Comparison of ENCODE assay signal across 17 cellular contexts in genomic region chr14:42470427-42470719, GRCh38.
DNase-seq lines count a peak whose midpoint lies in the region; ATAC-seq, FAIRE-seq and TF ChIP-seq lines count a peak whose summit lies in the region.
"Had no signal": no experiment of that assay in that cellular context is flagged by ENCODE, and none has a peak within 500 bp of the region (broad histone marks: within the 10 kb centered on the region; RNA-seq: fewer than 3 reads in every experiment).

No MANE protein-coding gene starts in this region.

- peak in 1 of 2 experiments; percentile 60; a peak in 2 of 6 replicates for ATAC-seq in A549
- peak; percentile 21 for ATAC-seq in GM18511 (IDR thresholded peaks at IDR 0.05; ENCODE audit: unreplicated experiment)
- ATAC-seq in HG03354 (IDR thresholded peaks at IDR 0.05; ENCODE audit: poor library complexity, severe bottlenecking, unreplicated experiment): no peak
- ATAC-seq: GM23338 had no signal

- H3K9ac ChIP-seq in Karpas-422 (ENCODE audit: low read length): no peak overlapping the region

- peaks cover 6% of the 10 kb centered on the region; the same call in 1 of the 3 replicates for H3K4me1 ChIP-seq in A549
- H3K4me1 ChIP-seq in Karpas-422 (ENCODE audit: low read length): peaks cover 8% of the 10 kb centered on the region
- H3K4me1 ChIP-seq in OCI-LY7 (ENCODE audit: insufficient read depth, low read length, poor library complexity, severe bottlenecking): no peaks in the 10 kb centered on the region
- H3K4me1 ChIP-seq: HAP-1 had no signal

- intact Hi-C loops in OCI-LY7 (cut with micrococcal nuclease; ENCODE audit: unreplicated experiment): no loop called here

- FAIRE-seq in A549 (lab: Jason Lieb, UNC): no peak
- no peak for FAIRE-seq in H54 (lab: Jason Lieb, UNC)
- FAIRE-seq: G401.6 had no signal

- TF ChIP-seq EP300 in A549 (IDR thresholded peaks at IDR 0.05): no peak

- CTCF ChIA-PET in A549 (lab: Yijun Ruan, JAX) (no interaction called here), OCI-LY7 (lab: Charles Lee; ENCODE audit: unreplicated experiment) (no interaction called here)

- no TSS peak for BruUV-seq in OCI-LY7 (replicated peaks; lab: Mats Ljungman, UMichigan)

- H3K4me3 ChIP-seq in A549 (peak overlapping the region; percentile 25; the same call in 2 of the 3 replicates), Karpas-422 (ENCODE audit: low read length) (peak overlapping the region; percentile 29; the same call in 1 of the 2 replicates), OCI-LY7 (ENCODE audit: low read depth, low read length, poor library complexity, severe bottlenecking) (no peak overlapping the region)
- H3K4me3 ChIP-seq: GM23338, HAP-1 had no signal

- TF ChIP-seq CTCF in A549 (IDR thresholded peaks at IDR 0.05) (no peak), OCI-LY7 (conservative IDR thresholded peaks at IDR 0.05; ENCODE audit: low read length) (no peak)

- H3K9me3 ChIP-seq in A549 (no peaks in the 10 kb centered on the region), Karpas-422 (ENCODE audit: low read length) (no peaks in the 10 kb centered on the region), OCI-LY7 (ENCODE audit: low read length) (no peaks in the 10 kb centered on the region)
- H3K9me3 ChIP-seq: HAP-1 had no signal

- no peak for TF ChIP-seq POLR2A in A549 (IDR thresholded peaks at IDR 0.05; ENCODE audit: low read length)
- TF ChIP-seq POLR2A in H54 (IDR thresholded peaks at IDR 0.05; ENCODE audit: low read depth, low read length): no peak

- H4K20me1 ChIP-seq in Karpas-422 (ENCODE audit: insufficient read depth, low read depth, low read length) (no peaks in the 10 kb centered on the region), OCI-LY7 (ENCODE audit: insufficient read depth, low read length) (no peaks in the 10 kb centered on the region)

- peak overlapping the region; percentile 36 to 56; a peak in 2 of 6 replicates for H3K27ac ChIP-seq in A549
- H3K27ac ChIP-seq in Karpas-422 (ENCODE audit: low read length): no peak overlapping the region
- H3K27ac ChIP-seq in OCI-LY7 (ENCODE audit: low read depth, low read length, poor library complexity, severe bottlenecking): no peak overlapping the region

- H3K9me2 ChIP-seq in Karpas-422 (replicated peaks; ENCODE audit: insufficient read depth, low read length): no peaks in the 10 kb centered on the region
- no peaks in the 10 kb centered on the region for H3K9me2 ChIP-seq in OCI-LY7 (ENCODE audit: insufficient read depth, low read length)

- 41% methylated on average over 3 of the region's 3 CpGs for WGBS in A549 (ENCODE audit: missing lambda C conversion rate)

- peak overlapping the region; percentile 75 for H3K4me2 ChIP-seq in A549
- peak overlapping the region; percentile 45 for H3K4me2 ChIP-seq in Karpas-422 (ENCODE audit: low read depth, low read length, poor library complexity, severe bottlenecking)
- H3K4me2 ChIP-seq in OCI-LY7 (ENCODE audit: low read length): no peak overlapping the region
- H3K4me2 ChIP-seq: GM23338 had no signal

- H3K36me3 ChIP-seq in Karpas-422 (ENCODE audit: insufficient read depth, low read length): no peaks in the 10 kb centered on the region
- no peaks in the 10 kb centered on the region for H3K36me3 ChIP-seq in OCI-LY7 (ENCODE audit: insufficient read depth, low read length)
- H3K36me3 ChIP-seq: HAP-1 had no signal

- no peaks in the 10 kb centered on the region for H3K27me3 ChIP-seq in Karpas-422 (ENCODE audit: low read length)

- no peak for TF ChIP-seq RAD21 in A549 (conservative IDR thresholded peaks at IDR 0.05 in 1 of 2, IDR thresholded peaks at IDR 0.05 in 1 of 2)

- no peak for DNase-seq in A549 (ENCODE audit: low read depth in 1 of 2, low spot score in 1 of 2)
- no peak for DNase-seq in Karpas-422
- no peak for DNase-seq in OCI-LY7 (ENCODE audit: low spot score)
- no peak for DNase-seq in NCI-H146 treated with DMSO at 0.1 percent for 48 hours (lab: John Stamatoyannopoulos, UW; ENCODE audit: unreplicated experiment)
- no peak for DNase-seq in H54 (ENCODE audit: insufficient read length, low spot score)
- DNase-seq in HUDEP-2 (lab: John Stamatoyannopoulos, UW; ENCODE audit: unreplicated experiment in 76 of 76): no peak
- DNase-seq: C1 segment of cervical spinal cord; CD4-positive, alpha-beta T cell; DMS79; EL; IMR-90; KBM-7 had no signal

- POLR2A ChIA-PET in A549 (lab: Yijun Ruan, JAX) (no interaction called here), OCI-LY7 (lab: Charles Lee) (interaction anchor here (0.6 to 1.1 kb wide), 3 partner anchors 33 to 153 kb away, joined by 3 to 6 read pairs (median 4); no protein-coding TSS in a partner anchor)

- H3K79me2 ChIP-seq in Karpas-422 (ENCODE audit: low read length): no peaks in the 10 kb centered on the region
- H3K79me2 ChIP-seq in OCI-LY7 (ENCODE audit: insufficient read depth, low read depth, low read length): no peaks in the 10 kb centered on the region

- H2AFZ ChIP-seq in Karpas-422 (ENCODE audit: low read length) (peak overlapping the region; percentile 98), OCI-LY7 (ENCODE audit: low read length) (peak overlapping the region; percentile 44; the same call in 1 of the 2 replicates)

TF ChIP-seq in A549, 52 proteins besides CTCF, POLR2A, EP300 and RAD21:
- TF ChIP-seq ELK1 (IDR thresholded peaks at IDR 0.05; ENCODE audit: low read depth, low read length): no peak
- no peak for TF ChIP-seq CEBPB (IDR thresholded peaks at IDR 0.05)
- TF ChIP-seq CBX8 (IDR thresholded peaks at IDR 0.05): no peak
- TF ChIP-seq CHD2 (IDR thresholded peaks at IDR 0.05; ENCODE audit: low read length, partially characterized antibody): no peak
- no peak for TF ChIP-seq CHD4 (IDR thresholded peaks at IDR 0.05; ENCODE audit: borderline replicate concordance)
TF ChIP-seq in A549: peak in this region for 0.

Comparison
In these comparisons a context has a peak if more than half of its experiments do, and no peak if none do; other contexts are left out.
1. H3K27ac ChIP-seq: peak in A549 (2 of 2); none in Karpas-422 (single experiment) and OCI-LY7 (single experiment).